ENCODE assay signal across 21 cellular contexts in the genomic region with DNA sequence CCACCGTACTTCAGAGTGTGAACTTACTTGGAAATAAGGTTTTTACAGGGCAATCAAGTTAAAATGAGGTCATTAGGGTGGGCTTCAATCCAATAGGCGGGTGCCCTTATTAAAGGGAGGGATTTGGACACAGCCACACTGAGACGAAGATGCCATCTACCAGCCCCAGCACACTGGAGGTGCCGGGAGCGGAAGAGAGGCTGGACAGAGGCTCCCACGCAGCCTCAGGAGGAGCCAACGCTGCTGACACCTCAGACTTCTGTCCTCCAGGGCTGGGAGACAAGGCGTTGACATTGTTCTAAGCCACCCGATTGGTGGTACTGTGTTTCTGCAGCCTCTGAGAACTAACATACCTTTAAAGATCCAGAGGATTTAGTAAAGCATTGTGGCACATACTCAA. TPM values are rescaled to one million over a fixed set of nuclear protein-coding genes. Genes with fewer than 3 reads are reported as not detected.
A peak's percentile ranks its signal among the peaks of the same experiment; 100 is the strongest.
DNase-seq lines count a peak whose midpoint lies in the region; ATAC-seq and TF ChIP-seq lines count a peak whose summit lies in the region.
"Had no signal": no experiment of that assay in that cellular context is flagged by ENCODE, and none has a peak within 500 bp of the region (broad histone marks: within the 10 kb centered on the region; RNA-seq: fewer than 3 reads in every experiment).

No MANE protein-coding gene starts in this region.

- DNase-seq in right cardiac atrium (no peak), cardiac septum (ENCODE audit: low spot score) (no peak), RWPE2 (ENCODE audit: low spot score) (no peak), left kidney (ENCODE audit: low read depth, low spot score) (peak; percentile 45), aorta (peak; percentile 36 to 71), lower lobe of right lung (no peak)
- no peak for DNase-seq in CD8-positive, alpha-beta T cell
- DNase-seq: C1 segment of cervical spinal cord; Caco-2; CD4-positive, alpha-beta memory T cell; KBM-7; MG63; NCI-H2029; NCI-H2227 treated with DMSO at 0.1 percent for 48 hours; NCI-H526 treated with DMSO at 0.1 percent for 48 hours; SK-N-SH; SW 1271 had no signal

- peaks cover 7% of the 10 kb centered on the region for H3K4me1 Mint-ChIP-seq in CD8-positive, alpha-beta T cell (ENCODE audit: low read depth)

- H3K36me3 ChIP-seq in RWPE2 (ENCODE audit: low read depth), result no peaks in the 10 kb centered on the region
- no peaks in the 10 kb centered on the region for H3K36me3 ChIP-seq in aorta (ENCODE audit: control insufficient read depth in 1 of 2, insufficient read depth in 2 of 2, low read length in 1 of 2)
- H3K36me3 ChIP-seq in CD8-positive, alpha-beta T cell (ENCODE audit: insufficient read depth, low read length), result no peaks in the 10 kb centered on the region
- no peaks in the 10 kb centered on the region for H3K36me3 ChIP-seq in lower lobe of right lung
- H3K36me3 ChIP-seq: MG63 had no signal

- H3K27me3 Mint-ChIP-seq in CD8-positive, alpha-beta T cell (ENCODE audit: low read depth), result peaks cover 53% of the 10 kb centered on the region

- intact Hi-C loops in right cardiac atrium (cut with DNase I) (no loop called here), cardiac septum (cut with DNase I) (no loop called here), aorta (cut with DNase I) (no loop called here), lower lobe of right lung (cut with DNase I) (no loop called here)
- intact Hi-C loops in CD8-positive, alpha-beta T cell (cut with DNase I, micrococcal nuclease), result no loop called here

- H3K9me3 ChIP-seq in right cardiac atrium (ENCODE audit: control insufficient read depth, low read length), result no peaks in the 10 kb centered on the region
- no peaks in the 10 kb centered on the region for H3K9me3 ChIP-seq in RWPE2 (ENCODE audit: severe bottlenecking)
- no peaks in the 10 kb centered on the region for H3K9me3 ChIP-seq in aorta (ENCODE audit: control insufficient read depth, low read length)
- no peaks in the 10 kb centered on the region for H3K9me3 ChIP-seq in CD8-positive, alpha-beta T cell (ENCODE audit: low read length)
- no peaks in the 10 kb centered on the region for H3K9me3 ChIP-seq in lower lobe of right lung
- H3K9me3 ChIP-seq: A549, Caco-2, MG63, SK-N-SH had no signal

- CTCF ChIA-PET in CD8-positive, alpha-beta T cell (lab: Charles Lee), result interaction anchor here (0.7 kb wide), 1 partner anchor 14 kb away, joined by 3 read pairs; no protein-coding TSS in a partner anchor

- H3K9me3 Mint-ChIP-seq in CD8-positive, alpha-beta T cell, result no peaks in the 10 kb centered on the region
- H3K9me3 Mint-ChIP-seq: CD4-positive, alpha-beta memory T cell had no signal

- POLR2A ChIA-PET in CD8-positive, alpha-beta T cell (lab: Charles Lee), result no interaction called here

- H3K27ac Mint-ChIP-seq in CD8-positive, alpha-beta T cell, result no peak overlapping the region
- H3K27ac Mint-ChIP-seq: CD4-positive, alpha-beta memory T cell had no signal

- TF ChIP-seq CTCF in RWPE2 (IDR thresholded peaks at IDR 0.05; ENCODE audit: poor library complexity, severe bottlenecking) (no peak), lower lobe of right lung (IDR thresholded peaks at IDR 0.05) (no peak)
- no peak for TF ChIP-seq CTCF in CD8-positive, alpha-beta T cell (IDR thresholded peaks at IDR 0.05)

- H3K4me3 ChIP-seq in right cardiac atrium (ENCODE audit: low read length) (no peak overlapping the region), RWPE2 (ENCODE audit: severe bottlenecking) (no peak overlapping the region), aorta (ENCODE audit: low read length in 2 of 2) (no peak overlapping the region), lower lobe of right lung (no peak overlapping the region)
- no peak overlapping the region for H3K4me3 ChIP-seq in CD8-positive, alpha-beta T cell (ENCODE audit: low read depth, low read length)
- H3K4me3 ChIP-seq: A549, MG63 had no signal

- H3K27me3 ChIP-seq in right cardiac atrium (ENCODE audit: control insufficient read depth, insufficient read depth), result no peaks in the 10 kb centered on the region
- H3K27me3 ChIP-seq in RWPE2 (ENCODE audit: insufficient read depth, poor library complexity, severe bottlenecking), result peaks cover 8% of the 10 kb centered on the region
- no peaks in the 10 kb centered on the region for H3K27me3 ChIP-seq in aorta (ENCODE audit: control insufficient read depth in 1 of 2, insufficient read depth in 2 of 2, low read length in 1 of 2)
- H3K27me3 ChIP-seq in CD8-positive, alpha-beta T cell (ENCODE audit: insufficient read depth, low read length), result no peaks in the 10 kb centered on the region
- peaks cover 25% of the 10 kb centered on the region for H3K27me3 ChIP-seq in lower lobe of right lung (ENCODE audit: low read depth)

- H3K4me1 ChIP-seq in right cardiac atrium (ENCODE audit: control insufficient read depth, insufficient read depth, low read length), result no peaks in the 10 kb centered on the region
- H3K4me1 ChIP-seq in RWPE2 (ENCODE audit: insufficient read depth, poor library complexity, severe bottlenecking), result no peaks in the 10 kb centered on the region
- H3K4me1 ChIP-seq in aorta (ENCODE audit: control insufficient read depth in 1 of 2, insufficient read depth in 2 of 2, low read length in 2 of 2), result no peaks in the 10 kb centered on the region
- H3K4me1 ChIP-seq in CD8-positive, alpha-beta T cell (ENCODE audit: insufficient read depth, low read length), result no peaks in the 10 kb centered on the region
- H3K4me1 ChIP-seq in lower lobe of right lung, result no peaks in the 10 kb centered on the region

- no peaks in the 10 kb centered on the region for H3K36me3 Mint-ChIP-seq in CD8-positive, alpha-beta T cell
- H3K36me3 Mint-ChIP-seq: CD4-positive, alpha-beta memory T cell had no signal

- 27% methylated on average over 9 of the region's 9 CpGs for WGBS in right cardiac atrium
- 8 to 11% methylated on average over 9 of the region's 9 CpGs for WGBS in aorta, 2 donors

- ATAC-seq in right cardiac atrium, result peak; percentile 24 to 47
- peak; percentile 58; the same call in 1 of the 3 replicates for ATAC-seq in RWPE2 (ENCODE audit: low read depth)
- ATAC-seq in aorta (ENCODE audit: low FRiP score), result no peak
- ATAC-seq in CD8-positive, alpha-beta T cell, result no peak
- no peak for ATAC-seq in lower lobe of right lung
- no peak for ATAC-seq in HG02642 (IDR thresholded peaks at IDR 0.05; ENCODE audit: poor library complexity, unreplicated experiment)
- ATAC-seq: Panc1 had no signal

- H3K4me3 Mint-ChIP-seq in CD8-positive, alpha-beta T cell, result no peak overlapping the region
- H3K4me3 Mint-ChIP-seq: CD4-positive, alpha-beta memory T cell had no signal

- no peak overlapping the region for H3K27ac ChIP-seq in right cardiac atrium (ENCODE audit: low read length)
- no peak overlapping the region for H3K27ac ChIP-seq in RWPE2 (ENCODE audit: poor library complexity, severe bottlenecking)
- H3K27ac ChIP-seq in aorta (ENCODE audit: low read depth in 1 of 2, low read length in 2 of 2), result no peak overlapping the region
- H3K27ac ChIP-seq in CD8-positive, alpha-beta T cell (ENCODE audit: low read depth, low read length), result no peak overlapping the region
- H3K27ac ChIP-seq in lower lobe of right lung, result no peak overlapping the region
- H3K27ac ChIP-seq: A549 had no signal

RNA-seq across cellular contexts. Expression of gene RAB20, which starts 12.6 kb away (rescaled TPM):
- total RNA-seq in right cardiac atrium (10 to 100 TPM; 10.5 to 15.3 (median 12.3) TPM), cardiac septum (12.6 TPM), aorta (10 to 100 TPM; 18.8 to 22.4 TPM), lower lobe of right lung (51.3 TPM)
- polyA plus RNA-seq in right cardiac atrium (11.8 TPM), aorta (10 to 100 TPM; 12.9 to 16.2 TPM)
- 1 to 10 TPM; 1.2 to 1.3 TPM for total RNA-seq in CD8-positive, alpha-beta T cell
- total RNA-seq: OCI-LY7 had no signal

RNA-seq across cellular contexts. Expression of gene NAXD, which starts 41.2 kb away (rescaled TPM):
- total RNA-seq in right cardiac atrium (10 to 100 TPM; 24.4 to 28.6 (median 26.5) TPM), cardiac septum (23.7 TPM), aorta (10 to 100 TPM; 21.2 to 30.4 TPM), lower lobe of right lung (27.4 TPM)
- polyA plus RNA-seq in right cardiac atrium (22.6 TPM), aorta (10 to 100 TPM; 20.7 to 47.0 TPM)
- 10 to 100 TPM; 23.4 to 25.6 TPM for total RNA-seq in CD8-positive, alpha-beta T cell

Comparison
In these comparisons a context has a peak if more than half of its experiments do, and no peak if none do; other contexts are left out.
1. ATAC-seq: peak in right cardiac atrium (2 of 2) and RWPE2 (single experiment); none in aorta (single experiment), CD8-positive, alpha-beta T cell (single experiment), lower lobe of right lung (0 of 2) and HG02642 (single experiment).
2. DNase-seq: peak in left kidney (single experiment) and aorta (2 of 2); none in right cardiac atrium (0 of 3), cardiac septum (single experiment), RWPE2 (single experiment), CD8-positive, alpha-beta T cell (0 of 7) and lower lobe of right lung (single experiment).